1 cellular context compared by ENCODE assay signal in the genomic region with DNA sequence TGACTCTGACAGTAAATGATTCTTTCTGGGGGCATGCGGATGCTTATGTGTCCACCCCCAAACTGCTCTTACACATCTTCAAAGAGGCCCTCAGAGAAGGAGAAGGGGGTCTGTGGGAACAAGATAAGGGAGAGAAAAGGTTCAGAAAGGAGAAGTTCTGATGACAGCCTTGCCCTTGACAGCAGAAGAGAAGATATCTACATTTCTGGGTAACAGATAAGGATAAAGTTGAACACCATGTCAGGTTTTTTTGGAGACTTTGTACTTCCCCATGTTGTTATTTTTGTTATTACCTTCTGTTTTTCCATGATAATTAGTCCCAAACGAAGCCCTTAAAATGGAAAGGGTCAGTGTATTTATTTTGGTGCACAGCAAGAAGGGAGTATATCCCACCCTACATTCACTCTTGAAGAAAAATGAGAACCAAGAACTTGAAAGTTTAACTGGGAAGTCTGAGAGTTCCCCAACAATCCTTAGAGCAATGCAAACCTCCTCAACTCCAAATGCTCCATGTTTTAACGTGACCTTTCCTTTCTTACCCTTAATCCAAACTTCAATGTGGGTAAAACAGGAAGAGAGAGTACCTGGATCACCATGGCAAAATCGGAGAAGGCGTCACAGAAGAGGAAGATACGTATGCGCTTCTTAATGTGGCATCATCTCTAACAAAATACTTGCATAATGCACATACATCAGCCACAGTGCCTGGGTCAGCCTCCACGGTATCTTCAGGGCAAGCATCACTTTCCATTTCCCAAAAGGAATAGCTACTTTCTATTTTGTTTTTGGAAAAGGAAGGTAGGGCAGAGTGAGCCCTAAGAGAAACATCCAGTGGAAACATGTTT.
TF ChIP-seq lines count a peak whose summit lies in the region.

No MANE protein-coding gene starts in this region.

TF ChIP-seq in K562, 482 proteins besides CTCF, POLR2A, EP300 and RAD21 (continued from another document and continues in another):
- TF ChIP-seq, protein P1, sequence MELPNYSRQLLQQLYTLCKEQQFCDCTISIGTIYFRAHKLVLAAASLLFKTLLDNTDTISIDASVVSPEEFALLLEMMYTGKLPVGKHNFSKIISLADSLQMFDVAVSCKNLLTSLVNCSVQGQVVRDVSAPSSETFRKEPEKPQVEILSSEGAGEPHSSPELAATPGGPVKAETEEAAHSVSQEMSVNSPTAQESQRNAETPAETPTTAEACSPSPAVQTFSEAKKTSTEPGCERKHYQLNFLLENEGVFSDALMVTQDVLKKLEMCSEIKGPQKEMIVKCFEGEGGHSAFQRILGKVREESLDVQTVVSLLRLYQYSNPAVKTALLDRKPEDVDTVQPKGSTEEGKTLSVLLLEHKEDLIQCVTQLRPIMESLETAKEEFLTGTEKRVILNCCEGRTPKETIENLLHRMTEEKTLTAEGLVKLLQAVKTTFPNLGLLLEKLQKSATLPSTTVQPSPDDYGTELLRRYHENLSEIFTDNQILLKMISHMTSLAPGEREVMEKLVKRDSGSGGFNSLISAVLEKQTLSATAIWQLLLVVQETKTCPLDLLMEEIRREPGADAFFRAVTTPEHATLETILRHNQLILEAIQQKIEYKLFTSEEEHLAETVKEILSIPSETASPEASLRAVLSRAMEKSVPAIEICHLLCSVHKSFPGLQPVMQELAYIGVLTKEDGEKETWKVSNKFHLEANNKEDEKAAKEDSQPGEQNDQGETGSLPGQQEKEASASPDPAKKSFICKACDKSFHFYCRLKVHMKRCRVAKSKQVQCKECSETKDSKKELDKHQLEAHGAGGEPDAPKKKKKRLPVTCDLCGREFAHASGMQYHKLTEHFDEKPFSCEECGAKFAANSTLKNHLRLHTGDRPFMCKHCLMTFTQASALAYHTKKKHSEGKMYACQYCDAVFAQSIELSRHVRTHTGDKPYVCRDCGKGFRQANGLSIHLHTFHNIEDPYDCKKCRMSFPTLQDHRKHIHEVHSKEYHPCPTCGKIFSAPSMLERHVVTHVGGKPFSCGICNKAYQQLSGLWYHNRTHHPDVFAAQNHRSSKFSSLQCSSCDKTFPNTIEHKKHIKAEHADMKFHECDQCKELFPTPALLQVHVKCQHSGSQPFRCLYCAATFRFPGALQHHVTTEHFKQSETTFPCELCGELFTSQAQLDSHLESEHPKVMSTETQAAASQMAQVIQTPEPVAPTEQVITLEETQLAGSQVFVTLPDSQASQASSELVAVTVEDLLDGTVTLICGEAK (IDR thresholded peaks at IDR 0.05) = no peak
- TF ChIP-seq, protein P1 (CRISPR knock-in tag; IDR thresholded peaks at IDR 0.05) = no peak
- no peak for TF ChIP-seq ZNF324 (CRISPR knock-in tag; IDR thresholded peaks at IDR 0.05)
- TF ChIP-seq, protein P2, sequence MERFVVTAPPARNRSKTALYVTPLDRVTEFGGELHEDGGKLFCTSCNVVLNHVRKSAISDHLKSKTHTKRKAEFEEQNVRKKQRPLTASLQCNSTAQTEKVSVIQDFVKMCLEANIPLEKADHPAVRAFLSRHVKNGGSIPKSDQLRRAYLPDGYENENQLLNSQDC (CRISPR knock-in tag; IDR thresholded peaks at IDR 0.05) = 0 out of 2 replicates have a peak, but pooled peaks have one; percentile 37
- TF ChIP-seq CBX8 (IDR thresholded peaks at IDR 0.05; ENCODE audit: borderline replicate concordance, extremely low read depth, low read depth, low read length, poor library complexity, severe bottlenecking) = no peak
- no peak for TF ChIP-seq BMI1 (IDR thresholded peaks at IDR 0.05; ENCODE audit: low read length)
- no peak for TF ChIP-seq ZNF76 (CRISPR knock-in tag; IDR thresholded peaks at IDR 0.05; ENCODE audit: borderline replicate concordance)
- TF ChIP-seq GATA2 (CRISPR knock-in tag; IDR thresholded peaks at IDR 0.05) = peak; percentile 90
- no peak for TF ChIP-seq TAF15 (IDR thresholded peaks at IDR 0.05; ENCODE audit: low read depth, low read length)
- TF ChIP-seq ZNF717 (CRISPR knock-in tag; IDR thresholded peaks at IDR 0.05) = no peak
- no peak for TF ChIP-seq HSF4 (CRISPR knock-in tag; IDR thresholded peaks at IDR 0.05; ENCODE audit: borderline replicate concordance)
- peak; percentile 98 for TF ChIP-seq SMARCC2 (IDR thresholded peaks at IDR 0.05; ENCODE audit: low read depth)
- peak; percentile 3; the same call in 1 of the 2 replicates for TF ChIP-seq ARID2 (IDR thresholded peaks at IDR 0.05)
- TF ChIP-seq, protein P3, sequence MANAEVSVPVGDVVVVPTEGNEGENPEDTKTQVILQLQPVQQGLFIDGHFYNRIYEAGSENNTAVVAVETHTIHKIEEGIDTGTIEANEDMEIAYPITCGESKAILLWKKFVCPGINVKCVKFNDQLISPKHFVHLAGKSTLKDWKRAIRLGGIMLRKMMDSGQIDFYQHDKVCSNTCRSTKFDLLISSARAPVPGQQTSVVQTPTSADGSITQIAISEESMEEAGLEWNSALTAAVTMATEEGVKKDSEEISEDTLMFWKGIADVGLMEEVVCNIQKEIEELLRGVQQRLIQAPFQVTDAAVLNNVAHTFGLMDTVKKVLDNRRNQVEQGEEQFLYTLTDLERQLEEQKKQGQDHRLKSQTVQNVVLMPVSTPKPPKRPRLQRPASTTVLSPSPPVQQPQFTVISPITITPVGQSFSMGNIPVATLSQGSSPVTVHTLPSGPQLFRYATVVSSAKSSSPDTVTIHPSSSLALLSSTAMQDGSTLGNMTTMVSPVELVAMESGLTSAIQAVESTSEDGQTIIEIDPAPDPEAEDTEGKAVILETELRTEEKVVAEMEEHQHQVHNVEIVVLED (CRISPR knock-in tag; IDR thresholded peaks at IDR 0.05) = no peak
- TF ChIP-seq TRIM28 (IDR thresholded peaks at IDR 0.05) = 0 out of 2 replicates have a peak, but pooled peaks have one; percentile 27
- peak; percentile 61; the same call in 1 of the 2 replicates for TF ChIP-seq ZKSCAN8 (CRISPR knock-in tag; IDR thresholded peaks at IDR 0.05)
- no peak for TF ChIP-seq CSDE1 (IDR thresholded peaks at IDR 0.05)
- TF ChIP-seq ZNF354B (CRISPR knock-in tag; IDR thresholded peaks at IDR 0.05) = no peak
- TF ChIP-seq, protein P4, sequence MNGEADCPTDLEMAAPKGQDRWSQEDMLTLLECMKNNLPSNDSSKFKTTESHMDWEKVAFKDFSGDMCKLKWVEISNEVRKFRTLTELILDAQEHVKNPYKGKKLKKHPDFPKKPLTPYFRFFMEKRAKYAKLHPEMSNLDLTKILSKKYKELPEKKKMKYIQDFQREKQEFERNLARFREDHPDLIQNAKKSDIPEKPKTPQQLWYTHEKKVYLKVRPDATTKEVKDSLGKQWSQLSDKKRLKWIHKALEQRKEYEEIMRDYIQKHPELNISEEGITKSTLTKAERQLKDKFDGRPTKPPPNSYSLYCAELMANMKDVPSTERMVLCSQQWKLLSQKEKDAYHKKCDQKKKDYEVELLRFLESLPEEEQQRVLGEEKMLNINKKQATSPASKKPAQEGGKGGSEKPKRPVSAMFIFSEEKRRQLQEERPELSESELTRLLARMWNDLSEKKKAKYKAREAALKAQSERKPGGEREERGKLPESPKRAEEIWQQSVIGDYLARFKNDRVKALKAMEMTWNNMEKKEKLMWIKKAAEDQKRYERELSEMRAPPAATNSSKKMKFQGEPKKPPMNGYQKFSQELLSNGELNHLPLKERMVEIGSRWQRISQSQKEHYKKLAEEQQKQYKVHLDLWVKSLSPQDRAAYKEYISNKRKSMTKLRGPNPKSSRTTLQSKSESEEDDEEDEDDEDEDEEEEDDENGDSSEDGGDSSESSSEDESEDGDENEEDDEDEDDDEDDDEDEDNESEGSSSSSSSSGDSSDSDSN (IDR thresholded peaks at IDR 0.05; ENCODE audit: borderline replicate concordance in 1 of 2, low read depth in 2 of 2, low read length in 2 of 2) = no peak
- no peak for TF ChIP-seq RHOXF2B (CRISPR knock-in tag; conservative IDR thresholded peaks at IDR 0.05)
- no peak for TF ChIP-seq TAF1 (IDR thresholded peaks at IDR 0.05; ENCODE audit: control insufficient read depth, extremely low read depth, insufficient read depth, low read length, severe bottlenecking)
- TF ChIP-seq XRCC4 (IDR thresholded peaks at IDR 0.05; ENCODE audit: extremely low read depth, insufficient read depth, insufficient read length) = no peak
- TF ChIP-seq, protein P5, sequence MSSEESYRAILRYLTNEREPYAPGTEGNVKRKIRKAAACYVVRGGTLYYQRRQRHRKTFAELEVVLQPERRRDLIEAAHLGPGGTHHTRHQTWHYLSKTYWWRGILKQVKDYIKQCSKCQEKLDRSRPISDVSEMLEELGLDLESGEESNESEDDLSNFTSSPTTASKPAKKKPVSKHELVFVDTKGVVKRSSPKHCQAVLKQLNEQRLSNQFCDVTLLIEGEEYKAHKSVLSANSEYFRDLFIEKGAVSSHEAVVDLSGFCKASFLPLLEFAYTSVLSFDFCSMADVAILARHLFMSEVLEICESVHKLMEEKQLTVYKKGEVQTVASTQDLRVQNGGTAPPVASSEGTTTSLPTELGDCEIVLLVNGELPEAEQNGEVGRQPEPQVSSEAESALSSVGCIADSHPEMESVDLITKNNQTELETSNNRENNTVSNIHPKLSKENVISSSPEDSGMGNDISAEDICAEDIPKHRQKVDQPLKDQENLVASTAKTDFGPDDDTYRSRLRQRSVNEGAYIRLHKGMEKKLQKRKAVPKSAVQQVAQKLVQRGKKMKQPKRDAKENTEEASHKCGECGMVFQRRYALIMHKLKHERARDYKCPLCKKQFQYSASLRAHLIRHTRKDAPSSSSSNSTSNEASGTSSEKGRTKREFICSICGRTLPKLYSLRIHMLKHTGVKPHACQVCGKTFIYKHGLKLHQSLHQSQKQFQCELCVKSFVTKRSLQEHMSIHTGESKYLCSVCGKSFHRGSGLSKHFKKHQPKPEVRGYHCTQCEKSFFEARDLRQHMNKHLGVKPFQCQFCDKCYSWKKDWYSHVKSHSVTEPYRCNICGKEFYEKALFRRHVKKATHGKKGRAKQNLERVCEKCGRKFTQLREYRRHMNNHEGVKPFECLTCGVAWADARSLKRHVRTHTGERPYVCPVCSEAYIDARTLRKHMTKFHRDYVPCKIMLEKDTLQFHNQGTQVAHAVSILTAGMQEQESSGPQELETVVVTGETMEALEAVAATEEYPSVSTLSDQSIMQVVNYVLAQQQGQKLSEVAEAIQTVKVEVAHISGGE (CRISPR knock-in tag; IDR thresholded peaks at IDR 0.05) = peak in 1 of 3 experiments; percentile 82; a peak in 2 of 6 replicates
- TF ChIP-seq THRAP3 (IDR thresholded peaks at IDR 0.05; ENCODE audit: borderline replicate concordance) = no peak
- TF ChIP-seq, protein P6, sequence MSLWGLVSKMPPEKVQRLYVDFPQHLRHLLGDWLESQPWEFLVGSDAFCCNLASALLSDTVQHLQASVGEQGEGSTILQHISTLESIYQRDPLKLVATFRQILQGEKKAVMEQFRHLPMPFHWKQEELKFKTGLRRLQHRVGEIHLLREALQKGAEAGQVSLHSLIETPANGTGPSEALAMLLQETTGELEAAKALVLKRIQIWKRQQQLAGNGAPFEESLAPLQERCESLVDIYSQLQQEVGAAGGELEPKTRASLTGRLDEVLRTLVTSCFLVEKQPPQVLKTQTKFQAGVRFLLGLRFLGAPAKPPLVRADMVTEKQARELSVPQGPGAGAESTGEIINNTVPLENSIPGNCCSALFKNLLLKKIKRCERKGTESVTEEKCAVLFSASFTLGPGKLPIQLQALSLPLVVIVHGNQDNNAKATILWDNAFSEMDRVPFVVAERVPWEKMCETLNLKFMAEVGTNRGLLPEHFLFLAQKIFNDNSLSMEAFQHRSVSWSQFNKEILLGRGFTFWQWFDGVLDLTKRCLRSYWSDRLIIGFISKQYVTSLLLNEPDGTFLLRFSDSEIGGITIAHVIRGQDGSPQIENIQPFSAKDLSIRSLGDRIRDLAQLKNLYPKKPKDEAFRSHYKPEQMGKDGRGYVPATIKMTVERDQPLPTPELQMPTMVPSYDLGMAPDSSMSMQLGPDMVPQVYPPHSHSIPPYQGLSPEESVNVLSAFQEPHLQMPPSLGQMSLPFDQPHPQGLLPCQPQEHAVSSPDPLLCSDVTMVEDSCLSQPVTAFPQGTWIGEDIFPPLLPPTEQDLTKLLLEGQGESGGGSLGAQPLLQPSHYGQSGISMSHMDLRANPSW (CRISPR knock-in tag; IDR thresholded peaks at IDR 0.05) = no peak
- 0 out of 2 replicates have a peak, but pooled peaks have one; percentile 48 for TF ChIP-seq TCF7L2 (IDR thresholded peaks at IDR 0.05; ENCODE audit: low read depth, low read length)
- TF ChIP-seq RBM34 (IDR thresholded peaks at IDR 0.05; ENCODE audit: borderline replicate concordance, insufficient read depth, low read length) = no peak
- TF ChIP-seq, protein P7, sequence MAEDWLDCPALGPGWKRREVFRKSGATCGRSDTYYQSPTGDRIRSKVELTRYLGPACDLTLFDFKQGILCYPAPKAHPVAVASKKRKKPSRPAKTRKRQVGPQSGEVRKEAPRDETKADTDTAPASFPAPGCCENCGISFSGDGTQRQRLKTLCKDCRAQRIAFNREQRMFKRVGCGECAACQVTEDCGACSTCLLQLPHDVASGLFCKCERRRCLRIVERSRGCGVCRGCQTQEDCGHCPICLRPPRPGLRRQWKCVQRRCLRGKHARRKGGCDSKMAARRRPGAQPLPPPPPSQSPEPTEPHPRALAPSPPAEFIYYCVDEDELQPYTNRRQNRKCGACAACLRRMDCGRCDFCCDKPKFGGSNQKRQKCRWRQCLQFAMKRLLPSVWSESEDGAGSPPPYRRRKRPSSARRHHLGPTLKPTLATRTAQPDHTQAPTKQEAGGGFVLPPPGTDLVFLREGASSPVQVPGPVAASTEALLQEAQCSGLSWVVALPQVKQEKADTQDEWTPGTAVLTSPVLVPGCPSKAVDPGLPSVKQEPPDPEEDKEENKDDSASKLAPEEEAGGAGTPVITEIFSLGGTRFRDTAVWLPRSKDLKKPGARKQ (CRISPR knock-in tag; IDR thresholded peaks at IDR 0.05) = no peak
- TF ChIP-seq ZNF274 (IDR thresholded peaks at IDR 0.05; ENCODE audit: borderline replicate concordance, low read depth, low read length) = 0 out of 2 replicates have a peak, but pooled peaks have one; percentile 20
